ENCODE assay signal across 13 cellular contexts in genomic region chr20:31668944-31669343, GRCh38. TPM values are rescaled to one million over a fixed set of nuclear protein-coding genes. Genes with fewer than 3 reads are reported as not detected.
A peak's percentile ranks its signal among the peaks of the same experiment; 100 is the strongest.
DNase-seq lines count a peak whose midpoint lies in the region; ATAC-seq and TF ChIP-seq lines count a peak whose summit lies in the region.
"Not testable (repeated sequence)": the region's sequence is repeated elsewhere in the genome, so short reads cannot be mapped to it uniquely, and the experiment has no call there.
"Had no signal": no experiment of that assay in that cellular context is flagged by ENCODE, and none has a peak within 500 bp of the region (broad histone marks: within the 10 kb centered on the region; RNA-seq: fewer than 3 reads in every experiment).

No MANE protein-coding gene starts in this region.

- peaks cover 62 to 77% (median 65%) of the 10 kb centered on the region in 3 donors for H3K4me1 Mint-ChIP-seq in CD8-positive, alpha-beta memory T cell
- peaks cover 50% of the 10 kb centered on the region for H3K4me1 Mint-ChIP-seq in T-helper 2 cell treated with Interferon-gamma antibody and Interleukin-4, amounts not matched to agents 5 μg/mL and 100 μg/mL, for 36 hours (ENCODE audit: low read depth)
- peaks cover 71% of the 10 kb centered on the region for H3K4me1 Mint-ChIP-seq in activated naive CD4-positive, alpha-beta T cell treated with anti-CD3 and anti-CD28 coated beads for 36 hours (ENCODE audit: low read depth)
- peaks cover 19% of the 10 kb centered on the region for H3K4me1 Mint-ChIP-seq in neural crest cell

- H3K27ac ChIP-seq in CD8-positive, alpha-beta memory T cell (ENCODE audit: low read depth, low read length) = not testable (repeated sequence)
- peak overlapping the region; percentile 99 for H3K27ac ChIP-seq in caudate nucleus (ENCODE audit: low read depth, low read length)
- peak overlapping the region; percentile 20 for H3K27ac ChIP-seq in right cardiac atrium (ENCODE audit: low read length)
- H3K27ac ChIP-seq in stomach smooth muscle (ENCODE audit: low read length) = peak overlapping the region; percentile 79
- peak overlapping the region; percentile 66 to 88 for H3K27ac ChIP-seq in uterus

- ATAC-seq in right cardiac atrium = not testable (repeated sequence)

- not testable (repeated sequence) for TF ChIP-seq POLR2A in uterus (IDR thresholded peaks at IDR 0.05)

- peak overlapping the region in 1 of 7 donors; percentile 13 for H3K4me3 Mint-ChIP-seq in CD8-positive, alpha-beta memory T cell
- H3K4me3 Mint-ChIP-seq in T-helper 2 cell treated with Interferon-gamma antibody and Interleukin-4, amounts not matched to agents 5 μg/mL and 100 μg/mL, for 36 hours; activated naive CD4-positive, alpha-beta T cell treated with anti-CD3 and anti-CD28 coated beads for 36 hours; neural crest cell: not testable (repeated sequence)

- peaks cover 57% of the 10 kb centered on the region for H3K4me1 ChIP-seq in CD8-positive, alpha-beta memory T cell (ENCODE audit: insufficient read depth, low read length)
- H3K4me1 ChIP-seq in right cardiac atrium (ENCODE audit: control insufficient read depth, insufficient read depth, low read length) (peaks cover 35% of the 10 kb centered on the region), stomach smooth muscle (ENCODE audit: control insufficient read depth, insufficient read depth, low read length) (peaks cover 65% of the 10 kb centered on the region)
- H3K4me1 ChIP-seq in uterus = not testable (repeated sequence)

- H3K9me3 Mint-ChIP-seq in CD8-positive, alpha-beta memory T cell; T-helper 2 cell treated with Interferon-gamma antibody and Interleukin-4, amounts not matched to agents 5 μg/mL and 100 μg/mL, for 36 hours; activated naive CD4-positive, alpha-beta T cell treated with anti-CD3 and anti-CD28 coated beads for 36 hours; neural crest cell: not testable (repeated sequence)

- not testable (repeated sequence) for H3K4me3 ChIP-seq in CD8-positive, alpha-beta memory T cell (ENCODE audit: low read length); right cardiac atrium (ENCODE audit: low read length); stomach smooth muscle (ENCODE audit: low read length in 2 of 2); uterus

- not testable (repeated sequence) for DNase-seq in CD8-positive, alpha-beta memory T cell; T-helper 2 cell treated with Interferon-gamma antibody and Interleukin-4, amounts not matched to agents 5 μg/mL and 100 μg/mL, for 36 hours (ENCODE audit: low spot score); activated naive CD4-positive, alpha-beta T cell treated with anti-CD3 and anti-CD28 coated beads for 36 hours; caudate nucleus (lab: John Stamatoyannopoulos, UW); right cardiac atrium; neural crest cell (ENCODE audit: low read depth, low spot score); uterus

- H3K27me3 ChIP-seq in CD8-positive, alpha-beta memory T cell (ENCODE audit: insufficient read depth, low read length, poor library complexity, severe bottlenecking); right cardiac atrium (ENCODE audit: control insufficient read depth, insufficient read depth); stomach smooth muscle (ENCODE audit: control insufficient read depth in 1 of 2, insufficient read depth in 2 of 2, low read length in 2 of 2); uterus: not testable (repeated sequence)

- WGBS in right cardiac atrium = 98% methylated on average over 2 of the region's 2 CpGs

- not testable (repeated sequence) for H3K36me3 ChIP-seq in CD8-positive, alpha-beta memory T cell (ENCODE audit: insufficient read depth, low read length); uterus
- H3K36me3 ChIP-seq in stomach smooth muscle (ENCODE audit: control insufficient read depth in 2 of 2, insufficient read depth in 2 of 2, low read length in 2 of 2) = peaks cover 11 to 12% of the 10 kb centered on the region in 2 donors

- H3K36me3 Mint-ChIP-seq in CD8-positive, alpha-beta memory T cell = peaks cover 0 to 31% (median 3%) of the 10 kb centered on the region in 3 donors
- H3K36me3 Mint-ChIP-seq in T-helper 2 cell treated with Interferon-gamma antibody and Interleukin-4, amounts not matched to agents 5 μg/mL and 100 μg/mL, for 36 hours (ENCODE audit: low read depth) = peaks cover 57% of the 10 kb centered on the region
- peaks cover 55% of the 10 kb centered on the region for H3K36me3 Mint-ChIP-seq in activated naive CD4-positive, alpha-beta T cell treated with anti-CD3 and anti-CD28 coated beads for 36 hours (ENCODE audit: low read depth)
- not testable (repeated sequence) for H3K36me3 Mint-ChIP-seq in neural crest cell (ENCODE audit: low read depth)

- CTCF ChIA-PET in CD8-positive, alpha-beta memory T cell (lab: Charles Lee) = interaction anchor here (12.2 kb wide), 1 partner anchor 53 kb away, joined by 138 read pairs; the partner anchor contains the start of gene BCL2L1
- CTCF ChIA-PET in activated naive CD4-positive, alpha-beta T cell treated with anti-CD3 and anti-CD28 coated beads for 36 hours (lab: Charles Lee) = interaction anchor here (0.9 to 1.2 kb wide), 2 partner anchors 34 to 47 kb away, joined by 4 read pairs; no protein-coding TSS in a partner anchor

- H3K9ac ChIP-seq in stomach smooth muscle (ENCODE audit: low read length in 2 of 2) = not testable (repeated sequence)

- intact Hi-C loops in activated naive CD4-positive, alpha-beta T cell treated with anti-CD3 and anti-CD28 coated beads for 36 hours (cut with micrococcal nuclease); uterus (cut with DNase I; ENCODE audit: low total_unique reads): not testable (repeated sequence)
- intact Hi-C loops in right cardiac atrium (cut with DNase I) = loop anchor here in 1 of 4 donors (5.0 kb wide), 1 partner anchor 53 kb away; the partner anchor contains the start of gene BCL2L1

- TF ChIP-seq CTCF in neural crest cell (conservative IDR thresholded peaks at IDR 0.05); uterus (IDR thresholded peaks at IDR 0.05): not testable (repeated sequence)

- not testable (repeated sequence) for H3K9me3 ChIP-seq in CD8-positive, alpha-beta memory T cell (ENCODE audit: low read length); right cardiac atrium (ENCODE audit: control insufficient read depth, low read length); stomach smooth muscle (ENCODE audit: control insufficient read depth in 2 of 2, low read length in 2 of 2); uterus

- H3K27ac Mint-ChIP-seq in CD8-positive, alpha-beta memory T cell = peak overlapping the region; percentile 46 to 99 (median 83)
- H3K27ac Mint-ChIP-seq in T-helper 2 cell treated with Interferon-gamma antibody and Interleukin-4, amounts not matched to agents 5 μg/mL and 100 μg/mL, for 36 hours = peak overlapping the region; percentile 67
- peak overlapping the region; percentile 57 for H3K27ac Mint-ChIP-seq in activated naive CD4-positive, alpha-beta T cell treated with anti-CD3 and anti-CD28 coated beads for 36 hours
- peak overlapping the region; percentile 37 for H3K27ac Mint-ChIP-seq in neural crest cell (ENCODE audit: unreplicated experiment)

- POLR2A ChIA-PET in CD8-positive, alpha-beta memory T cell (lab: Charles Lee) = not testable (repeated sequence)

- not testable (repeated sequence) for H3K27me3 Mint-ChIP-seq in CD8-positive, alpha-beta memory T cell; T-helper 2 cell treated with Interferon-gamma antibody and Interleukin-4, amounts not matched to agents 5 μg/mL and 100 μg/mL, for 36 hours (ENCODE audit: low read depth); activated naive CD4-positive, alpha-beta T cell treated with anti-CD3 and anti-CD28 coated beads for 36 hours (ENCODE audit: low read depth); neural crest cell (ENCODE audit: low read depth)

RNA-seq across cellular contexts. Expression of gene COX4I2, which starts 31.2 kb away (rescaled TPM):
- not detected for total RNA-seq in CD8-positive, alpha-beta memory T cell
- polyA plus RNA-seq in CD8-positive, alpha-beta memory T cell = not detected
- total RNA-seq in activated naive CD4-positive, alpha-beta T cell treated with anti-CD3 and anti-CD28 coated beads for 36 hours = not detected
- total RNA-seq in right cardiac atrium (10 to 100 TPM in 1 of 4 donors, 1 to 10 TPM in 3; 3.1 to 13.2 (median 9.0) TPM), neural crest cell (not detected in 2 replicates), uterus (1 to 10 TPM in 2 of 4 donors, not detected in 2; 5.1 to 8.4 TPM)
- polyA plus RNA-seq in right cardiac atrium = 29.5 TPM
- total RNA-seq: activated CD8-positive, alpha-beta memory T cell treated with anti-CD3 and anti-CD28 coated beads for 36 hours; cardiac muscle cell; dermis microvascular lymphatic vessel endothelial cell; fibroblast of villous mesenchyme had no signal
- polyA plus RNA-seq: BJ had no signal

RNA-seq across cellular contexts. Expression of gene BCL2L1, which starts 53.7 kb away (rescaled TPM):
- total RNA-seq in CD8-positive, alpha-beta memory T cell = 100 to 1,000 TPM; 328 TPM
- 32.1 TPM for polyA plus RNA-seq in CD8-positive, alpha-beta memory T cell
- total RNA-seq in activated naive CD4-positive, alpha-beta T cell treated with anti-CD3 and anti-CD28 coated beads for 36 hours = 10 to 100 TPM; 87.9 to 89.2 TPM
- 10 to 100 TPM; 39.9 to 56.9 (median 46.1) TPM for total RNA-seq in right cardiac atrium
- 46.0 TPM for polyA plus RNA-seq in right cardiac atrium
- 74.3 and 74.8 TPM in 2 replicates for total RNA-seq in neural crest cell
- 100 to 1,000 TPM in 1 of 4 donors, 10 to 100 TPM in 3; 35.0 to 113 (median 57.4) TPM for total RNA-seq in uterus
